ENCODE assay signal across 20 cellular contexts in the genomic region with DNA sequence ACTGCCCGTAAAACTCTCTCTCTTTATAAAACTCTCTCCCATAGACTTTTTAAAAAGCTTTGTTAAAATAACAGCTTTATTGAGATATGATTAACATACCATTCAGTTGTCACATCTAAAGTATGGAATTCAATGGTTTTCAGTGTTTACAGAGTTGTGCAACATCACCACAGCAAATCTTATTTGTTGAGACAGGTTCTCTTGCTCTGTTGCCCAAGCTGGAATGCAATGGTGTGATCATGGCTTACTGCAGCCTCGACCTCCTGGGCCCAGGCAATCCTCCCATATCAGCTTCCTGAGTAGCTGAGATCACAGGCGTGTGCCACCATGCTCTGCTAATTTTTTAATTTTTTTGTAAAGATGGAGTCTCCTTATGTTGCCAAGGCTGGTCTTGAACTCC. TPM values are rescaled to one million over a fixed set of nuclear protein-coding genes. Genes with fewer than 3 reads are reported as not detected.
DNase-seq lines count a peak whose midpoint lies in the region; ATAC-seq, FAIRE-seq and TF ChIP-seq lines count a peak whose summit lies in the region.
"Had no signal": no experiment of that assay in that cellular context is flagged by ENCODE, and none has a peak within 500 bp of the region (broad histone marks: within the 10 kb centered on the region; RNA-seq: fewer than 3 reads in every experiment).

No MANE protein-coding gene starts in this region.

- no peak overlapping the region for H3K4me3 Mint-ChIP-seq in stimulated activated effector memory CD8-positive, alpha-beta T cell treated with anti-CD3 and anti-CD28 coated beads, Interleukin-12 subunit alpha, Interleukin-12 subunit beta, amount 100 ng/mL, for 72 hours
- H3K4me3 Mint-ChIP-seq: activated CD4-positive, alpha-beta T cell treated with anti-CD3 and anti-CD28 coated beads for 36 hours; activated T-cell treated with anti-CD3 and anti-CD28 coated beads, Interleukin-2, amount 50 U/mL, for 24 hours; neural progenitor cell; T-helper 17 cell had no signal

- H3K4me1 ChIP-seq in colonic mucosa (peaks cover 17% of the 10 kb centered on the region), pancreas (peaks cover 10 to 23% (median 17%) of the 10 kb centered on the region in 3 donors)

- H3K9me3 ChIP-seq in colonic mucosa (no peaks in the 10 kb centered on the region), pancreas (no peaks in the 10 kb centered on the region)
- H3K9me3 ChIP-seq: lower lobe of right lung, thoracic aorta had no signal

- H3K9ac ChIP-seq in colonic mucosa (ENCODE audit: low read depth in 2 of 2, low read length in 2 of 2): no peak overlapping the region
- H3K9ac ChIP-seq: neural progenitor cell had no signal

- FAIRE-seq in pancreas (lab: Jason Lieb, UNC): no peak

- ATAC-seq in stimulated activated effector memory CD8-positive, alpha-beta T cell treated with anti-CD3 and anti-CD28 coated beads, Interleukin-12 subunit alpha, Interleukin-12 subunit beta, amount 100 ng/mL, for 72 hours: no peak
- ATAC-seq in pancreas: no peak
- ATAC-seq: activated CD4-positive, alpha-beta T cell treated with anti-CD3 and anti-CD28 coated beads for 36 hours; lower lobe of right lung; T-helper 17 cell had no signal

- DNase-seq in activated CD8-positive, alpha-beta memory T cell treated with anti-CD3 and anti-CD28 coated beads, Interleukin-2, amount 50 U/mL, for 48 hours: peak; percentile 1
- DNase-seq in activated CD8-positive, alpha-beta memory T cell treated with anti-CD3 and anti-CD28 coated beads, Interleukin-2, amount 50 U/mL, for 4 hours: no peak
- DNase-seq in cardiac fibroblast (ENCODE audit: low read depth in 2 of 2) (peak; percentile 79 to 87), kidney glomerular epithelial cell (lab: John Stamatoyannopoulos, UW) (peak; percentile 23), colonic mucosa (no peak), GM13977 (ENCODE audit: low spot score) (no peak), pancreas (no peak)
- DNase-seq in stimulated activated effector memory CD8-positive, alpha-beta T cell treated with anti-CD3 and anti-CD28 coated beads, Interleukin-12 subunit alpha, Interleukin-12 subunit beta, amount 100 ng/mL, for 72 hours (ENCODE audit: low spot score in 2 of 2): no peak
- DNase-seq: 8988T; activated CD4-positive, alpha-beta T cell treated with anti-CD3 and anti-CD28 coated beads for 36 hours; activated T-cell treated with anti-CD3 and anti-CD28 coated beads, Interleukin-2, amount 50 U/mL, for 24 hours; amygdala; Calu3; effector CD4-positive, alpha-beta T cell; hypothalamus; lower lobe of right lung; NCI-H524 treated with DMSO at 0.1 percent for 48 hours; T-helper 17 cell had no signal

- H3K4me1 Mint-ChIP-seq in stimulated activated effector memory CD8-positive, alpha-beta T cell treated with anti-CD3 and anti-CD28 coated beads, Interleukin-12 subunit alpha, Interleukin-12 subunit beta, amount 100 ng/mL, for 72 hours: peaks cover 31% of the 10 kb centered on the region

- H3K27ac ChIP-seq in colonic mucosa (no peak overlapping the region), pancreas (no peak overlapping the region)
- H3K27ac ChIP-seq: lower lobe of right lung, neural progenitor cell, thoracic aorta had no signal

- 88 to 94% methylated on average over 3 of the region's 3 CpGs for WGBS in pancreas, 2 donors

- in situ Hi-C loops in GM13977 (cut with MboI; ENCODE audit: low pct_unique_long_range_greater_than_20kb, low sequenced_read_pairs, unreplicated experiment): no loop called here

- TF ChIP-seq CTCF in cardiac fibroblast (IDR thresholded peaks at IDR 0.05; ENCODE audit: low read depth, low read length) (no peak), colonic mucosa (IDR thresholded peaks at IDR 0.05) (no peak), GM13977 (IDR thresholded peaks at IDR 0.05; ENCODE audit: extremely low read depth, insufficient read depth, missing control alignments) (no peak), pancreas (IDR thresholded peaks at IDR 0.05) (no peak)

- H3K27me3 ChIP-seq in colonic mucosa (no peaks in the 10 kb centered on the region), pancreas (no peaks in the 10 kb centered on the region)
- H3K27me3 ChIP-seq: neural progenitor cell had no signal

- intact Hi-C loops in colonic mucosa (cut with DNase I) (no loop called here), pancreas (cut with DNase I) (no loop called here)

- no peaks in the 10 kb centered on the region for H3K36me3 ChIP-seq in colonic mucosa
- no peaks in the 10 kb centered on the region for H3K36me3 ChIP-seq in pancreas
- H3K36me3 ChIP-seq: lower lobe of right lung, neural progenitor cell, thoracic aorta had no signal

- H3K27ac Mint-ChIP-seq in stimulated activated effector memory CD8-positive, alpha-beta T cell treated with anti-CD3 and anti-CD28 coated beads, Interleukin-12 subunit alpha, Interleukin-12 subunit beta, amount 100 ng/mL, for 72 hours: peak overlapping the region; percentile 48
- H3K27ac Mint-ChIP-seq: activated CD4-positive, alpha-beta T cell treated with anti-CD3 and anti-CD28 coated beads for 36 hours; activated T-cell treated with anti-CD3 and anti-CD28 coated beads, Interleukin-2, amount 50 U/mL, for 24 hours; T-helper 17 cell had no signal

- H3K9me3 Mint-ChIP-seq in stimulated activated effector memory CD8-positive, alpha-beta T cell treated with anti-CD3 and anti-CD28 coated beads, Interleukin-12 subunit alpha, Interleukin-12 subunit beta, amount 100 ng/mL, for 72 hours: no peaks in the 10 kb centered on the region
- H3K9me3 Mint-ChIP-seq: activated T-cell treated with anti-CD3 and anti-CD28 coated beads, Interleukin-2, amount 50 U/mL, for 24 hours; neural progenitor cell had no signal

- H3K36me3 Mint-ChIP-seq in stimulated activated effector memory CD8-positive, alpha-beta T cell treated with anti-CD3 and anti-CD28 coated beads, Interleukin-12 subunit alpha, Interleukin-12 subunit beta, amount 100 ng/mL, for 72 hours: no peaks in the 10 kb centered on the region

- no peak overlapping the region for H3K4me3 ChIP-seq in cardiac fibroblast (replicated peaks in 1 of 2; ENCODE audit: low read depth in 2 of 2, low read length in 2 of 2)
- no peak overlapping the region for H3K4me3 ChIP-seq in colonic mucosa
- H3K4me3 ChIP-seq in pancreas: no peak overlapping the region
- H3K4me3 ChIP-seq: lower lobe of right lung, neural progenitor cell, thoracic aorta had no signal

RNA-seq across cellular contexts. Expression of a gene that starts 35.9 kb away (rescaled TPM):
- total RNA-seq in colonic mucosa (10 to 100 TPM; 58.9 to 70.3 TPM), pancreas (10 to 100 TPM in 4 of 6 donors, 1 to 10 TPM in 2; 9.3 to 24.3 (median 11.7) TPM)
- 10 to 100 TPM; 10.6 to 19.7 TPM for polyA plus RNA-seq in pancreas

Comparison
In these comparisons a context has a peak if more than half of its experiments do, and no peak if none do; other contexts are left out.
1. DNase-seq: peak in activated CD8-positive, alpha-beta memory T cell treated with anti-CD3 and anti-CD28 coated beads, Interleukin-2, amount 50 U/mL, for 48 hours (single experiment), cardiac fibroblast (2 of 2) and kidney glomerular epithelial cell (single experiment); none in activated CD8-positive, alpha-beta memory T cell treated with anti-CD3 and anti-CD28 coated beads, Interleukin-2, amount 50 U/mL, for 4 hours (single experiment), stimulated activated effector memory CD8-positive, alpha-beta T cell treated with anti-CD3 and anti-CD28 coated beads, Interleukin-12 subunit alpha, Interleukin-12 subunit beta, amount 100 ng/mL, for 72 hours (0 of 2), colonic mucosa (single experiment), GM13977 (single experiment) and pancreas (0 of 6).